In the genomic region with DNA sequence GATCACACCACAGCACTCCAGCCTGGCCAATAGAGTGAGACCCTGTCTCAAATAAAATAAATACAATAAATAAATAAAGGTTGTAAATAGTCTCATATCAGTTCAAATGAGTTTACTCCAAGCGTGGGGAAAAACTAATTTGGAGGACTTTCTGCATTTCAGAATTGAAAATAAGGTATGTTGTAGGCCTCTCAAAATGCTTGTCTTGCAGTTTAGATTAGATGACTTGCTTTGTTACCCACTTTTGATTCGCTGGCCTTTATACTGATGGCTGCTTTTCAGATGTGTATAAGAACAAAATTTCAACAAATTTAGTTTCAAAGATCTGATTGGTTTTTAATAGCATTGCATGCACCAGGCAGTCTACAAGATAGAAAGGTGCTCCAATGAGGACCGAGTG, we compare ENCODE assay signal across 1 cellular context.
TF ChIP-seq lines count a peak whose summit lies in the region.

No MANE protein-coding gene starts in this region.

TF ChIP-seq in HepG2, 621 proteins besides CTCF, POLR2A, EP300 and RAD21:
- no peak for TF ChIP-seq FOSL2 (CRISPR knock-in tag; IDR thresholded peaks at IDR 0.05)
- no peak for TF ChIP-seq ZNF326 (CRISPR knock-in tag; IDR thresholded peaks at IDR 0.05; ENCODE audit: borderline replicate concordance)
- peak in 1 of 2 experiments; percentile 61; a peak in 2 of 4 replicates for TF ChIP-seq MAFK (conservative IDR thresholded peaks at IDR 0.05 in 1 of 2, IDR thresholded peaks at IDR 0.05 in 1 of 2; ENCODE audit: low read length in 2 of 2)
- TF ChIP-seq MAFF (IDR thresholded peaks at IDR 0.05; ENCODE audit: low read depth, low read length) = peak; percentile 21; the same call in 1 of the 2 replicates
- TF ChIP-seq, protein P1, sequence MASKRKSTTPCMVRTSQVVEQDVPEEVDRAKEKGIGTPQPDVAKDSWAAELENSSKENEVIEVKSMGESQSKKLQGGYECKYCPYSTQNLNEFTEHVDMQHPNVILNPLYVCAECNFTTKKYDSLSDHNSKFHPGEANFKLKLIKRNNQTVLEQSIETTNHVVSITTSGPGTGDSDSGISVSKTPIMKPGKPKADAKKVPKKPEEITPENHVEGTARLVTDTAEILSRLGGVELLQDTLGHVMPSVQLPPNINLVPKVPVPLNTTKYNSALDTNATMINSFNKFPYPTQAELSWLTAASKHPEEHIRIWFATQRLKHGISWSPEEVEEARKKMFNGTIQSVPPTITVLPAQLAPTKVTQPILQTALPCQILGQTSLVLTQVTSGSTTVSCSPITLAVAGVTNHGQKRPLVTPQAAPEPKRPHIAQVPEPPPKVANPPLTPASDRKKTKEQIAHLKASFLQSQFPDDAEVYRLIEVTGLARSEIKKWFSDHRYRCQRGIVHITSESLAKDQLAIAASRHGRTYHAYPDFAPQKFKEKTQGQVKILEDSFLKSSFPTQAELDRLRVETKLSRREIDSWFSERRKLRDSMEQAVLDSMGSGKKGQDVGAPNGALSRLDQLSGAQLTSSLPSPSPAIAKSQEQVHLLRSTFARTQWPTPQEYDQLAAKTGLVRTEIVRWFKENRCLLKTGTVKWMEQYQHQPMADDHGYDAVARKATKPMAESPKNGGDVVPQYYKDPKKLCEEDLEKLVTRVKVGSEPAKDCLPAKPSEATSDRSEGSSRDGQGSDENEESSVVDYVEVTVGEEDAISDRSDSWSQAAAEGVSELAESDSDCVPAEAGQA (IDR thresholded peaks at IDR 0.05; ENCODE audit: low read depth) = no peak
- TF ChIP-seq, protein P1 (CRISPR knock-in tag; IDR thresholded peaks at IDR 0.05; ENCODE audit: borderline replicate concordance) = no peak
